In genomic region chr15:99412626-99413025, GRCh38 we compare ENCODE assay signal across 29 cellular contexts.
"Had no signal": no experiment of that assay in that cellular context is flagged by ENCODE, and none has a peak within 500 bp of the region (broad histone marks: within the 10 kb centered on the region; RNA-seq: fewer than 3 reads in every experiment).

No MANE protein-coding gene starts in this region.

- H2AFZ ChIP-seq: parathyroid adenoma had no signal

- ATAC-seq: esophagus mucosa; foreskin keratinocyte; heart left ventricle; mucosa of descending colon; psoas muscle; stimulated activated naive B cell treated with anti-CD40 and anti-IgM and Interleukin-4, amounts not matched to agents 10 μg/mL and 1 μg/mL and 100 μg/mL, for 72 hours had no signal

- H3K9me3 ChIP-seq: ascending aorta, heart left ventricle, mucosa of descending colon, psoas muscle, stomach, thyroid gland, upper lobe of left lung had no signal

- H3K4me3 ChIP-seq: ascending aorta, heart left ventricle, mucosa of descending colon, psoas muscle, stomach, thyroid gland, upper lobe of left lung had no signal

- H3K27ac ChIP-seq: ascending aorta, foreskin keratinocyte, heart left ventricle, parathyroid adenoma, psoas muscle, stomach, thyroid gland, upper lobe of left lung had no signal

- H3K36me3 ChIP-seq: ascending aorta, heart left ventricle, stomach, thyroid gland, upper lobe of left lung had no signal

- H3K9ac ChIP-seq: parathyroid adenoma had no signal

- H3K27ac Mint-ChIP-seq: activated naive CD4-positive, alpha-beta T cell treated with anti-CD3 and anti-CD28 coated beads for 36 hours; activated naive CD8-positive, alpha-beta T cell treated with anti-CD3 and anti-CD28 coated beads, Interleukin-2, amount 10 ng/mL, durations not matched to agents 7 days and 5 days; activated T-helper 1 cell treated with anti-CD3 and anti-CD28 coated beads, Interleukin-12 subunit alpha, Interleukin-12 subunit beta, Interleukin-2, Interleukin-4 antibody, amounts not matched to agents 30 ng/mL and 10 ng/mL and 1 ng/mL, durations not matched to agents 14 hours and 24 hours and 36 hours; brain; T-helper 2 cell treated with Interferon-gamma antibody and Interleukin-4, amounts not matched to agents 5 μg/mL and 100 μg/mL, for 36 hours had no signal

- H3K4me3 Mint-ChIP-seq: activated naive CD4-positive, alpha-beta T cell treated with anti-CD3 and anti-CD28 coated beads for 36 hours; activated naive CD8-positive, alpha-beta T cell treated with anti-CD3 and anti-CD28 coated beads, Interleukin-2, amount 10 ng/mL, durations not matched to agents 7 days and 5 days; activated T-helper 1 cell treated with anti-CD3 and anti-CD28 coated beads, Interleukin-12 subunit alpha, Interleukin-12 subunit beta, Interleukin-2, Interleukin-4 antibody, amounts not matched to agents 30 ng/mL and 10 ng/mL and 1 ng/mL, durations not matched to agents 14 hours and 24 hours and 36 hours; brain; neural crest cell; stimulated activated naive B cell treated with anti-CD40 and anti-IgM and Interleukin-4, amounts not matched to agents 10 μg/mL and 1 μg/mL and 100 μg/mL, for 72 hours; T-helper 2 cell treated with Interferon-gamma antibody and Interleukin-4, amounts not matched to agents 5 μg/mL and 100 μg/mL, for 36 hours had no signal

- H3K27me3 ChIP-seq: ascending aorta, foreskin keratinocyte, heart left ventricle, stomach, thyroid gland, upper lobe of left lung had no signal

- H3K4me1 ChIP-seq: foreskin keratinocyte had no signal

- DNase-seq: activated CD4-positive, alpha-beta T cell treated with anti-CD3 and anti-CD28 coated beads for 4 hours; activated CD4-positive, alpha-beta T cell treated with anti-CD3 and anti-CD28 coated beads, Interleukin-2, amount 50 U/mL, for 4 hours; activated CD8-positive, alpha-beta memory T cell treated with anti-CD3 and anti-CD28 coated beads, Interleukin-2, amount 50 U/mL, for 4 hours; activated effector memory CD4-positive, alpha-beta T cell treated with anti-CD3 and anti-CD28 coated beads, Interleukin-2, amount 50 U/mL, for 16 hours; activated naive CD4-positive, alpha-beta T cell treated with anti-CD3 and anti-CD28 coated beads for 36 hours; activated naive CD8-positive, alpha-beta T cell treated with anti-CD3 and anti-CD28 coated beads, Interleukin-2, amount 10 ng/mL, durations not matched to agents 7 days and 5 days; activated T-cell treated with anti-CD3 and anti-CD28 coated beads, Interleukin-2, amount 50 U/mL, for 1 hour; cortex of kidney; foreskin keratinocyte; heart left ventricle; hypothalamus; mesendoderm; occipital lobe; psoas muscle; stimulated activated CD4-positive, alpha-beta T cell treated with anti-CD3 and anti-CD28 coated beads, Interleukin-15, amount 100 ng/mL, for 24 hours; stimulated activated CD4-positive, alpha-beta T cell treated with anti-CD3 and anti-CD28 coated beads, Interleukin-2, amount 100 ng/mL, for 24 hours; stimulated activated naive B cell treated with anti-CD40 and anti-IgM and Interleukin-4, amounts not matched to agents 10 μg/mL and 1 μg/mL and 100 μg/mL, for 72 hours; stomach; T-helper 1 cell; thyroid gland; upper lobe of left lung had no signal

- H3K27me3 Mint-ChIP-seq: activated naive CD8-positive, alpha-beta T cell treated with anti-CD3 and anti-CD28 coated beads, Interleukin-2, amount 10 ng/mL, durations not matched to agents 7 days and 5 days; brain; stimulated activated naive B cell treated with anti-CD40 and anti-IgM and Interleukin-4, amounts not matched to agents 10 μg/mL and 1 μg/mL and 100 μg/mL, for 72 hours had no signal

- H3K9me3 Mint-ChIP-seq: activated naive CD4-positive, alpha-beta T cell treated with anti-CD3 and anti-CD28 coated beads for 36 hours; activated naive CD8-positive, alpha-beta T cell treated with anti-CD3 and anti-CD28 coated beads, Interleukin-2, amount 10 ng/mL, durations not matched to agents 7 days and 5 days; activated T-helper 1 cell treated with anti-CD3 and anti-CD28 coated beads, Interleukin-12 subunit alpha, Interleukin-12 subunit beta, Interleukin-2, Interleukin-4 antibody, amounts not matched to agents 30 ng/mL and 10 ng/mL and 1 ng/mL, durations not matched to agents 14 hours and 24 hours and 36 hours; neural crest cell; stimulated activated naive B cell treated with anti-CD40 and anti-IgM and Interleukin-4, amounts not matched to agents 10 μg/mL and 1 μg/mL and 100 μg/mL, for 72 hours; T-helper 2 cell treated with Interferon-gamma antibody and Interleukin-4, amounts not matched to agents 5 μg/mL and 100 μg/mL, for 36 hours had no signal

- H3K36me3 Mint-ChIP-seq: activated naive CD8-positive, alpha-beta T cell treated with anti-CD3 and anti-CD28 coated beads, Interleukin-2, amount 10 ng/mL, durations not matched to agents 7 days and 5 days; brain; stimulated activated naive B cell treated with anti-CD40 and anti-IgM and Interleukin-4, amounts not matched to agents 10 μg/mL and 1 μg/mL and 100 μg/mL, for 72 hours had no signal
